Comparison of ENCODE assay signal across 9 cellular contexts in the genomic region with DNA sequence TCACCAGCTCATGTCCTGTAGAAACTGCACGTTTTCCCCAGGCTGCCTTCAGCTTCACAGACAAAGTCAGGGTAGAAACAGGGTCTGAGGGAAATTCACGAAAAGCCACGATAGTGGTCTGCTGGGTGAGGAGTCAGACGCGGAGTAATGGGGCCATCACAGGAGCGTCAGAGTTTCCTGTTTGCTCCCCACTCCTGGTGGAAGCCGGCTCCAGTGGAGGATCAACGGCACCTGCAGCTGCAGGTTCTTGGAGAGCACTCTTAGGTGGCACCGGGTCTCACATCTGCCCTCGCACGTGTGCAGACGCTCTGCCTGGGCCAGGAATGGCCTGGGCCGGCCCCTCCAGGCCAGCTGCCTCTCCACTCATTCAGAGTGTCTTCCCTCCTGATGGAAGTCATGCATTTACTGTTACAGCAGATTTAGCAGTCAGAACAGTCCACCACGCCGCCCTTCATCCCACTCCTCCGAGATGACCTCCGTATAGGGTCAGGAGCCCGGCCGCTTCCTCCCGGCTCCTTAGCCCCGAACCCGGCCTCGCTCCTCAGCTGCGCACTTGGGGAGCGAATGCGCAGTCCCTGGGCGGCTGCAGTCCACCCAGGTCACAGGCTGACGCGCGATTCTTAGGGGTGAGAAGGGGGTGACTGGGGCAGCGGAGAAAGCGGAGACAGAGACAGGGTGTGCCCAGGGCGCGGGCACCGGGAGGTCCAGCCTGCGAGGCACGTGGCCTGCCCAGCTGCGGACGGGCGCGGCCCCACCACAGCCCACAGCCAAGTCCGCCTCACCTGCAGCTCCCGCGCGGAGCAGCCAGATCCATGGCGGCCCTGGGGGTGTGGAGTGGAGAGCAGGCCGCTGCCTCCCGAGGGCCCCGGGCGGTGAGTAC.
"Had no signal": no experiment of that assay in that cellular context is flagged by ENCODE, and none has a peak within 500 bp of the region (broad histone marks: within the 10 kb centered on the region; RNA-seq: fewer than 3 reads in every experiment).

No MANE protein-coding gene starts in this region.

- H3K27ac ChIP-seq: pancreas had no signal

- DNase-seq: activated CD4-positive, alpha-beta memory T cell treated with anti-CD3 and anti-CD28 coated beads, Interleukin-2, amount 10 ng/mL, durations not matched to agents 7 days and 5 days; activated CD4-positive, alpha-beta T cell treated with anti-CD3 and anti-CD28 coated beads for 36 hours; activated T-cell treated with anti-CD3 and anti-CD28 coated beads, Interleukin-2, amount 50 U/mL, for 48 hours; foreskin melanocyte; mesenchymal stem cell; stimulated activated CD4-positive, alpha-beta T cell treated with anti-CD3 and anti-CD28 coated beads, Interleukin-4, amount 100 ng/mL, for 4 hours; SW 1271; trophoblast cell had no signal

- H3K4me1 ChIP-seq: pancreas had no signal

- ATAC-seq: activated CD4-positive, alpha-beta T cell treated with anti-CD3 and anti-CD28 coated beads for 36 hours; pancreas had no signal

- H3K9me3 ChIP-seq: pancreas had no signal

- H3K4me3 ChIP-seq: pancreas had no signal

- H3K27me3 ChIP-seq: pancreas had no signal

- H3K36me3 ChIP-seq: pancreas had no signal
